ENCODE assay signal across 16 cellular contexts in genomic region chr12:27293463-27293862, GRCh38. TPM values are rescaled to one million over a fixed set of nuclear protein-coding genes. Genes with fewer than 3 reads are reported as not detected.
DNase-seq lines count a peak whose midpoint lies in the region; FAIRE-seq and TF ChIP-seq lines count a peak whose summit lies in the region.
"Had no signal": no experiment of that assay in that cellular context is flagged by ENCODE, and none has a peak within 500 bp of the region (broad histone marks: within the 10 kb centered on the region; RNA-seq: fewer than 3 reads in every experiment).

No MANE protein-coding gene starts in this region.

- H3K9me3 ChIP-seq in iPS-20b (ENCODE audit: insufficient read depth, low read depth, low read length) (no peaks in the 10 kb centered on the region), smooth muscle cell (replicated peaks; ENCODE audit: low read depth) (no peaks in the 10 kb centered on the region)
- H3K9me3 ChIP-seq: gastroesophageal sphincter had no signal

- peaks cover 95% of the 10 kb centered on the region for H4K20me1 ChIP-seq in smooth muscle cell (ENCODE audit: low read depth)

- H3K4me2 ChIP-seq in smooth muscle cell = no peak overlapping the region

- H3K4me1 ChIP-seq in iPS-20b (ENCODE audit: insufficient read depth, low read length) (peaks cover 34% of the 10 kb centered on the region), smooth muscle cell (ENCODE audit: low read depth) (peaks cover 39% of the 10 kb centered on the region)

- H3K27me3 ChIP-seq in iPS-20b (ENCODE audit: insufficient read depth, low read length) = no peaks in the 10 kb centered on the region
- no peaks in the 10 kb centered on the region for H3K27me3 ChIP-seq in smooth muscle cell (ENCODE audit: low read depth)
- H3K27me3 ChIP-seq: dorsolateral prefrontal cortex, gastroesophageal sphincter had no signal

- no peak for TF ChIP-seq CTCF in cardiac fibroblast (IDR thresholded peaks at IDR 0.05; ENCODE audit: low read depth, low read length)
- no peak for TF ChIP-seq CTCF in smooth muscle cell (IDR thresholded peaks at IDR 0.05; ENCODE audit: borderline replicate concordance, insufficient read depth, poor library complexity, severe bottlenecking)

- no peak for DNase-seq in HTR-8/SVneo (ENCODE audit: insufficient read length, low spot score)
- DNase-seq in cardiac fibroblast (ENCODE audit: low read depth in 2 of 2) = peak; percentile 46 to 68
- DNase-seq in smooth muscle cell (lab: John Stamatoyannopoulos, UW; ENCODE audit: unreplicated experiment) = no peak
- DNase-seq in SIG-M5 (lab: John Stamatoyannopoulos, UW) = no peak
- DNase-seq in NCI-H510A treated with DMSO at 0.1 percent for 48 hours (lab: John Stamatoyannopoulos, UW) = no peak
- no peak for DNase-seq in NCI-H1105 (lab: John Stamatoyannopoulos, UW)
- DNase-seq in erythroblast (lab: John Stamatoyannopoulos, UW) = no peak
- DNase-seq: activated CD4-positive, alpha-beta T cell treated with anti-CD3 and anti-CD28 coated beads for 36 hours; activated naive CD8-positive, alpha-beta T cell treated with anti-CD3 and anti-CD28 coated beads for 36 hours; activated T-cell treated with anti-CD3 and anti-CD28 coated beads for 4 hours; dorsolateral prefrontal cortex; MM.1S; NCI-H82 had no signal

- H3K27ac ChIP-seq in iPS-20b (ENCODE audit: low read length) (peak overlapping the region; percentile 44), smooth muscle cell (ENCODE audit: low read depth) (peak overlapping the region; percentile 84)
- H3K27ac ChIP-seq: dorsolateral prefrontal cortex had no signal

- WGBS in smooth muscle cell (ENCODE audit: low lambda C conversion rate) = 95% methylated on average over 3 of the region's 3 CpGs

- peak; percentile 57 for FAIRE-seq in HTR-8/SVneo (lab: Jason Lieb, UNC)

- peaks cover 13% of the 10 kb centered on the region; the same call in 1 of the 2 replicates for H3K36me3 ChIP-seq in iPS-20b (ENCODE audit: insufficient read depth, low read depth, low read length)
- H3K36me3 ChIP-seq in smooth muscle cell (ENCODE audit: low read depth) = peaks cover 13% of the 10 kb centered on the region

- peaks cover 5% of the 10 kb centered on the region for H3F3A ChIP-seq in smooth muscle cell (ENCODE audit: low read depth)

- H2AFZ ChIP-seq in smooth muscle cell (ENCODE audit: low read depth) = no peak overlapping the region

- peaks cover 100% of the 10 kb centered on the region for H3K79me2 ChIP-seq in smooth muscle cell (ENCODE audit: low read depth)

- H3K9ac ChIP-seq in iPS-20b (ENCODE audit: low read depth, low read length) (no peak overlapping the region), smooth muscle cell (ENCODE audit: low read depth) (no peak overlapping the region)

- H3K4me3 ChIP-seq in cardiac fibroblast (replicated peaks in 1 of 2; ENCODE audit: low read depth in 2 of 2, low read length in 2 of 2) (no peak overlapping the region), iPS-20b (ENCODE audit: low read length) (no peak overlapping the region), smooth muscle cell (no peak overlapping the region)
- H3K4me3 ChIP-seq: dorsolateral prefrontal cortex, gastroesophageal sphincter, skin epidermis had no signal

- TF ChIP-seq POLR2A in erythroblast (IDR thresholded peaks at IDR 0.05; ENCODE audit: low read length) = no peak

RNA-seq across cellular contexts. Expression of gene BMAL2, which starts 39.2 kb away (rescaled TPM):
- total RNA-seq in smooth muscle cell = 13.3 and 13.6 TPM in 2 replicates
- polyA plus RNA-seq in smooth muscle cell = 5.1 and 6.2 TPM in 2 replicates

RNA-seq across cellular contexts. Expression of gene STK38L, which starts 49.4 kb away (rescaled TPM):
- 178 and 190 TPM in 2 replicates for total RNA-seq in smooth muscle cell
- polyA plus RNA-seq in smooth muscle cell = 57.8 and 82.7 TPM in 2 replicates

Comparison
In these comparisons a context has a peak if more than half of its experiments do, and no peak if none do; other contexts are left out.
1. DNase-seq: peak in cardiac fibroblast (2 of 2); none in HTR-8/SVneo (single experiment), smooth muscle cell (single experiment), SIG-M5 (single experiment), NCI-H510A treated with DMSO at 0.1 percent for 48 hours (single experiment), NCI-H1105 (single experiment) and erythroblast (0 of 2).